In genomic region chr5:170448221-170448620, GRCh38 we compare ENCODE assay signal across 33 cellular contexts. TPM values are rescaled to one million over a fixed set of nuclear protein-coding genes. Genes with fewer than 3 reads are reported as not detected.
"Had no signal": no experiment of that assay in that cellular context is flagged by ENCODE, and none has a peak within 500 bp of the region (broad histone marks: within the 10 kb centered on the region; RNA-seq: fewer than 3 reads in every experiment).

No MANE protein-coding gene starts in this region.

- H3K4me3 ChIP-seq: adrenal gland, breast epithelium, cardiac muscle cell, coronary artery, dorsolateral prefrontal cortex, gastrocnemius medialis, heart left ventricle had no signal

- DNase-seq: activated CD4-positive, alpha-beta memory T cell treated with anti-CD3 and anti-CD28 coated beads for 36 hours; activated CD4-positive, alpha-beta T cell treated with anti-CD3 and anti-CD28 coated beads for 36 hours; activated CD4-positive, alpha-beta T cell treated with anti-CD3 and anti-CD28 coated beads, Interleukin-2, amount 10 ng/mL, durations not matched to agents 24 days and 14 days; activated CD4-positive, CD25-positive, alpha-beta regulatory T cell; activated CD4-positive, CD25-positive, alpha-beta regulatory T cell treated with anti-CD3 and anti-CD28 coated beads, Interleukin-2, amount 50 U/mL, for 72 hours; activated CD8-positive, alpha-beta T cell treated with anti-CD3 and anti-CD28 coated beads, Interleukin-2, amount 10 ng/mL, durations not matched to agents 7 days and 5 days; activated effector memory CD4-positive, alpha-beta T cell treated with anti-CD3 and anti-CD28 coated beads, Interleukin-2, amount 50 U/mL, for 16 hours; activated naive CD4-positive, alpha-beta T cell treated with anti-CD3 and anti-CD28 coated beads for 36 hours; activated naive CD8-positive, alpha-beta T cell treated with anti-CD3 and anti-CD28 coated beads for 36 hours; activated naive CD8-positive, alpha-beta T cell treated with anti-CD3 and anti-CD28 coated beads, Interleukin-2, amount 50 U/mL, for 24 hours; activated T-cell treated with anti-CD3 and anti-CD28 coated beads, Interleukin-2, amount 50 U/mL, for 4 hours; adrenal gland; amygdala; aorta; dorsolateral prefrontal cortex; effector memory CD4-positive, alpha-beta T cell; endodermal cell; foreskin keratinocyte; gastrocnemius medialis; glutamatergic neuron; heart left ventricle; T-helper 2 cell had no signal

- ATAC-seq: activated CD4-positive, alpha-beta T cell treated with anti-CD3 and anti-CD28 coated beads for 36 hours; activated CD8-positive, alpha-beta T cell treated with anti-CD3 and anti-CD28 coated beads, Interleukin-2, amount 10 ng/mL, durations not matched to agents 7 days and 5 days; activated naive CD8-positive, alpha-beta T cell treated with anti-CD3 and anti-CD28 coated beads, Interleukin-2, amount 50 U/mL, for 24 hours; activated T-cell treated with anti-CD3 and anti-CD28 coated beads, Interleukin-2, amount 50 U/mL, for 4 hours; activated T-helper 17 cell treated with anti-CD3 and anti-CD28 coated beads, Interleukin-2, amount 50 U/mL, for 72 hours; esophagus mucosa; foreskin keratinocyte; gastrocnemius medialis; heart left ventricle had no signal

- H3K36me3 Mint-ChIP-seq: activated CD4-positive, alpha-beta memory T cell treated with anti-CD3 and anti-CD28 coated beads for 36 hours; activated naive CD4-positive, alpha-beta T cell treated with anti-CD3 and anti-CD28 coated beads, Interleukin-2, amount 50 U/mL, for 24 hours; activated naive CD8-positive, alpha-beta T cell treated with anti-CD3 and anti-CD28 coated beads for 36 hours had no signal

- H3K36me3 ChIP-seq: adrenal gland, breast epithelium, cardiac muscle cell, gastrocnemius medialis, heart left ventricle had no signal

- H3K27ac Mint-ChIP-seq: activated CD4-positive, alpha-beta memory T cell treated with anti-CD3 and anti-CD28 coated beads for 36 hours; activated CD4-positive, alpha-beta T cell treated with anti-CD3 and anti-CD28 coated beads for 36 hours; activated CD4-positive, alpha-beta T cell treated with anti-CD3 and anti-CD28 coated beads, Interleukin-2, amount 10 ng/mL, durations not matched to agents 24 days and 14 days; activated CD8-positive, alpha-beta T cell treated with anti-CD3 and anti-CD28 coated beads, Interleukin-2, amount 10 ng/mL, durations not matched to agents 7 days and 5 days; activated naive CD4-positive, alpha-beta T cell treated with anti-CD3 and anti-CD28 coated beads for 36 hours; activated naive CD4-positive, alpha-beta T cell treated with anti-CD3 and anti-CD28 coated beads, Interleukin-2, amount 50 U/mL, for 24 hours; activated naive CD8-positive, alpha-beta T cell treated with anti-CD3 and anti-CD28 coated beads for 36 hours; activated naive CD8-positive, alpha-beta T cell treated with anti-CD3 and anti-CD28 coated beads, Interleukin-2, amount 50 U/mL, for 24 hours; activated T-helper 17 cell treated with anti-CD3 and anti-CD28 coated beads, Interleukin-2, amount 50 U/mL, for 72 hours; brain; dendritic cell treated with granulocyte-macrophage colony-stimulating factor and Interleukin-4, amounts not matched to agents 40 ng/mL and 50 ng/mL, for 4 days; endodermal cell had no signal

- H3K27ac ChIP-seq: adrenal gland, breast epithelium, cardiac muscle cell, coronary artery, dorsolateral prefrontal cortex, foreskin keratinocyte, gastrocnemius medialis, heart left ventricle had no signal

- H3K4me1 ChIP-seq: adrenal gland, breast epithelium, foreskin keratinocyte, gastrocnemius medialis, heart left ventricle had no signal

- H3K9me3 Mint-ChIP-seq: activated CD4-positive, alpha-beta T cell treated with anti-CD3 and anti-CD28 coated beads, Interleukin-2, amount 10 ng/mL, durations not matched to agents 24 days and 14 days; activated naive CD4-positive, alpha-beta T cell treated with anti-CD3 and anti-CD28 coated beads, Interleukin-2, amount 50 U/mL, for 24 hours; central memory CD8-positive, alpha-beta T cell; dendritic cell treated with granulocyte-macrophage colony-stimulating factor and Interleukin-4, amounts not matched to agents 40 ng/mL and 50 ng/mL, for 4 days had no signal

- H3K4me1 Mint-ChIP-seq: activated CD4-positive, alpha-beta T cell treated with anti-CD3 and anti-CD28 coated beads, Interleukin-2, amount 10 ng/mL, durations not matched to agents 24 days and 14 days; activated naive CD4-positive, alpha-beta T cell treated with anti-CD3 and anti-CD28 coated beads, Interleukin-2, amount 50 U/mL, for 24 hours; activated naive CD8-positive, alpha-beta T cell treated with anti-CD3 and anti-CD28 coated beads for 36 hours; activated T-helper 17 cell treated with anti-CD3 and anti-CD28 coated beads, Interleukin-2, amount 50 U/mL, for 72 hours; central memory CD8-positive, alpha-beta T cell had no signal

- H3K4me3 Mint-ChIP-seq: activated CD4-positive, alpha-beta memory T cell treated with anti-CD3 and anti-CD28 coated beads for 36 hours; activated CD4-positive, alpha-beta T cell treated with anti-CD3 and anti-CD28 coated beads for 36 hours; activated CD4-positive, alpha-beta T cell treated with anti-CD3 and anti-CD28 coated beads, Interleukin-2, amount 10 ng/mL, durations not matched to agents 24 days and 14 days; activated CD8-positive, alpha-beta T cell treated with anti-CD3 and anti-CD28 coated beads, Interleukin-2, amount 10 ng/mL, durations not matched to agents 7 days and 5 days; activated naive CD4-positive, alpha-beta T cell treated with anti-CD3 and anti-CD28 coated beads for 36 hours; activated naive CD4-positive, alpha-beta T cell treated with anti-CD3 and anti-CD28 coated beads, Interleukin-2, amount 50 U/mL, for 24 hours; activated naive CD8-positive, alpha-beta T cell treated with anti-CD3 and anti-CD28 coated beads for 36 hours; activated naive CD8-positive, alpha-beta T cell treated with anti-CD3 and anti-CD28 coated beads, Interleukin-2, amount 50 U/mL, for 24 hours; activated T-cell treated with anti-CD3 and anti-CD28 coated beads, Interleukin-2, amount 50 U/mL, for 4 hours; activated T-helper 17 cell treated with anti-CD3 and anti-CD28 coated beads, Interleukin-2, amount 50 U/mL, for 72 hours; brain; central memory CD8-positive, alpha-beta T cell; dendritic cell treated with granulocyte-macrophage colony-stimulating factor and Interleukin-4, amounts not matched to agents 40 ng/mL and 50 ng/mL, for 4 days; endodermal cell had no signal

- H3K27me3 ChIP-seq: adrenal gland, breast epithelium, cardiac muscle cell, dorsolateral prefrontal cortex, foreskin keratinocyte, gastrocnemius medialis, heart left ventricle had no signal

- H3K27me3 Mint-ChIP-seq: activated naive CD4-positive, alpha-beta T cell treated with anti-CD3 and anti-CD28 coated beads, Interleukin-2, amount 50 U/mL, for 24 hours; activated naive CD8-positive, alpha-beta T cell treated with anti-CD3 and anti-CD28 coated beads for 36 hours; activated naive CD8-positive, alpha-beta T cell treated with anti-CD3 and anti-CD28 coated beads, Interleukin-2, amount 50 U/mL, for 24 hours; central memory CD8-positive, alpha-beta T cell had no signal

- H3K9me3 ChIP-seq: adrenal gland, gastrocnemius medialis had no signal

RNA-seq across cellular contexts. Expression of gene KCNIP1, which starts 55.6 kb away (rescaled TPM):
- total RNA-seq: activated CD4-positive, alpha-beta memory T cell treated with anti-CD3 and anti-CD28 coated beads for 36 hours; activated CD4-positive, alpha-beta T cell treated with anti-CD3 and anti-CD28 coated beads for 36 hours; activated CD4-positive, alpha-beta T cell treated with anti-CD3 and anti-CD28 coated beads, Interleukin-2, amount 10 ng/mL, durations not matched to agents 24 days and 14 days; activated CD8-positive, alpha-beta T cell treated with anti-CD3 and anti-CD28 coated beads, Interleukin-2, amount 10 ng/mL, durations not matched to agents 7 days and 5 days; activated naive CD4-positive, alpha-beta T cell treated with anti-CD3 and anti-CD28 coated beads for 36 hours; activated naive CD8-positive, alpha-beta T cell treated with anti-CD3 and anti-CD28 coated beads for 36 hours; activated T-cell treated with anti-CD3 and anti-CD28 coated beads, Interleukin-2, amount 50 U/mL, for 4 hours; activated T-helper 17 cell treated with anti-CD3 and anti-CD28 coated beads, Interleukin-2, amount 50 U/mL, for 72 hours; endodermal cell; esophagus mucosa; foreskin keratinocyte; gastrocnemius medialis; T-helper 1 cell treated with Interleukin-12 subunit alpha and Interleukin-12 subunit beta and Interleukin-4 antibody, amounts not matched to agents 30 ng/mL and 1 ng/mL, for 36 hours had no signal

RNA-seq across cellular contexts. Expression of gene KCNMB1, which starts 59.1 kb away (rescaled TPM):
- total RNA-seq: activated CD4-positive, alpha-beta memory T cell treated with anti-CD3 and anti-CD28 coated beads for 36 hours; activated CD4-positive, alpha-beta T cell treated with anti-CD3 and anti-CD28 coated beads for 36 hours; activated CD4-positive, alpha-beta T cell treated with anti-CD3 and anti-CD28 coated beads, Interleukin-2, amount 10 ng/mL, durations not matched to agents 24 days and 14 days; activated CD8-positive, alpha-beta T cell treated with anti-CD3 and anti-CD28 coated beads, Interleukin-2, amount 10 ng/mL, durations not matched to agents 7 days and 5 days; activated naive CD8-positive, alpha-beta T cell treated with anti-CD3 and anti-CD28 coated beads for 36 hours; activated T-helper 17 cell treated with anti-CD3 and anti-CD28 coated beads, Interleukin-2, amount 50 U/mL, for 72 hours; epithelial cell of proximal tubule; foreskin keratinocyte; T-helper 1 cell treated with Interleukin-12 subunit alpha and Interleukin-12 subunit beta and Interleukin-4 antibody, amounts not matched to agents 30 ng/mL and 1 ng/mL, for 36 hours had no signal
